17 cellular contexts compared by ENCODE assay signal in genomic region chr2:10222-10875, GRCh38. TPM values are rescaled to one million over a fixed set of nuclear protein-coding genes. Genes with fewer than 3 reads are reported as not detected.
DNase-seq lines count a peak whose midpoint lies in the region; ATAC-seq and TF ChIP-seq lines count a peak whose summit lies in the region.
"Had no signal": no experiment of that assay in that cellular context is flagged by ENCODE, and none has a peak within 500 bp of the region (broad histone marks: within the 10 kb centered on the region; RNA-seq: fewer than 3 reads in every experiment).

No MANE protein-coding gene starts in this region.

- no peak overlapping the region for H2AFZ ChIP-seq in trophoblast cell (ENCODE audit: insufficient read depth, low read length, poor library complexity)

- no peak overlapping the region for H2BK5ac ChIP-seq in trophoblast cell (ENCODE audit: low read depth, low read length, poor library complexity)

- no peak overlapping the region for H2BK120ac ChIP-seq in trophoblast cell (ENCODE audit: insufficient read depth, low read length, poor library complexity)

- WGBS in trophoblast cell (ENCODE audit: extremely low coverage, insufficient coverage, insufficient read length) = 100% methylated on average over 10 of the region's 42 CpGs

- no peaks in the 10 kb centered on the region for H3K9me3 Mint-ChIP-seq in chondrocyte (ENCODE audit: low read depth)
- H3K9me3 Mint-ChIP-seq: activated CD4-positive, alpha-beta memory T cell treated with anti-CD3 and anti-CD28 coated beads for 36 hours; CD4-positive, CD25-positive, alpha-beta regulatory T cell had no signal

- H3K79me2 ChIP-seq in trophoblast cell (ENCODE audit: control insufficient read depth, insufficient read depth, low read length, poor library complexity) = no peaks in the 10 kb centered on the region

- no peak overlapping the region for H3K4me3 ChIP-seq in H7 (ENCODE audit: insufficient read depth, low read depth, low read length)
- H3K4me3 ChIP-seq in trophoblast cell (ENCODE audit: low read depth, low read length) = no peak overlapping the region
- H3K4me3 ChIP-seq: MG63 had no signal

- H3K14ac ChIP-seq in trophoblast cell (ENCODE audit: low read length) = no peak overlapping the region

- H2BK12ac ChIP-seq in trophoblast cell (ENCODE audit: low read length) = no peak overlapping the region

- H4K8ac ChIP-seq in trophoblast cell (ENCODE audit: low read depth, low read length) = no peak overlapping the region

- peaks cover 8% of the 10 kb centered on the region for H3K9me3 ChIP-seq in trophoblast cell (ENCODE audit: insufficient read depth, low read depth, low read length)
- H3K9me3 ChIP-seq: MG63 had no signal

- H3K18ac ChIP-seq in trophoblast cell (ENCODE audit: low read length) = no peak overlapping the region

- H3K27ac ChIP-seq in trophoblast cell (ENCODE audit: low read depth, low read length) = no peak overlapping the region
- H3K27ac ChIP-seq: epithelial cell of prostate, RWPE1 had no signal

- H3K79me1 ChIP-seq in trophoblast cell (ENCODE audit: low read length) = no peaks in the 10 kb centered on the region

- no peaks in the 10 kb centered on the region for H3K4me1 ChIP-seq in trophoblast cell (ENCODE audit: control insufficient read depth in 1 of 2, insufficient read depth in 2 of 2, low read length in 2 of 2)

- H3K36me3 ChIP-seq in H7 (replicated peaks; ENCODE audit: control insufficient read depth, insufficient read depth, low read length) (no peaks in the 10 kb centered on the region), trophoblast cell (ENCODE audit: control insufficient read depth in 1 of 2, insufficient read depth in 2 of 2, low read length in 2 of 2) (no peaks in the 10 kb centered on the region)
- H3K36me3 ChIP-seq: MG63 had no signal

- no peak overlapping the region for H3K23ac ChIP-seq in trophoblast cell (ENCODE audit: low read length)

- H3K4me1 Mint-ChIP-seq in chondrocyte (ENCODE audit: low read depth) = peaks cover 2% of the 10 kb centered on the region

- no peak overlapping the region for H3K4me3 Mint-ChIP-seq in chondrocyte (ENCODE audit: unreplicated experiment)
- H3K4me3 Mint-ChIP-seq: activated CD4-positive, alpha-beta memory T cell treated with anti-CD3 and anti-CD28 coated beads for 36 hours; CD4-positive, CD25-positive, alpha-beta regulatory T cell had no signal

- H3K36me3 Mint-ChIP-seq in chondrocyte (ENCODE audit: low read depth) = no peaks in the 10 kb centered on the region
- H3K36me3 Mint-ChIP-seq: activated CD4-positive, alpha-beta memory T cell treated with anti-CD3 and anti-CD28 coated beads for 36 hours; CD4-positive, CD25-positive, alpha-beta regulatory T cell had no signal

- H4K12ac ChIP-seq in trophoblast cell (ENCODE audit: low read depth, low read length) = no peak overlapping the region

- ATAC-seq in left ventricle myocardium superior (peak; percentile 62), GM19328 (IDR thresholded peaks at IDR 0.05; ENCODE audit: unreplicated experiment) (no peak)

- H3K27me3 ChIP-seq in H7 (ENCODE audit: control insufficient read depth, insufficient read depth, low read length) (no peaks in the 10 kb centered on the region), trophoblast cell (ENCODE audit: insufficient read depth, low read length) (no peaks in the 10 kb centered on the region)
- H3K27me3 ChIP-seq: MG63 had no signal

- DNase-seq in H7 (peak; percentile 55), T1000 (lab: John Stamatoyannopoulos, UW) (peak; percentile 45), left ventricle myocardium superior (peak; percentile 48), trophoblast cell (peak; percentile 50 to 64), chondrocyte (ENCODE audit: low spot score) (no peak), D341Med (ENCODE audit: low spot score) (no peak)
- DNase-seq: activated CD4-positive, alpha-beta memory T cell treated with anti-CD3 and anti-CD28 coated beads for 36 hours; activated naive CD4-positive, alpha-beta T cell; CD4-positive, CD25-positive, alpha-beta regulatory T cell; GDM1; MG63; NCI-H2227 treated with DMSO at 0.1 percent for 48 hours; stimulated activated CD4-positive, alpha-beta T cell treated with anti-CD3 and anti-CD28 coated beads, Interleukin-4, amount 100 ng/mL, for 4 hours; stimulated activated naive CD4-positive, alpha-beta T cell had no signal

- H3K9ac ChIP-seq in trophoblast cell (ENCODE audit: low read length) = no peak overlapping the region

- H3K4me2 ChIP-seq in trophoblast cell (ENCODE audit: low read length) = no peak overlapping the region

- no peaks in the 10 kb centered on the region for H3K27me3 Mint-ChIP-seq in chondrocyte (ENCODE audit: low read depth)
- H3K27me3 Mint-ChIP-seq: activated CD4-positive, alpha-beta memory T cell treated with anti-CD3 and anti-CD28 coated beads for 36 hours had no signal

- H4K91ac ChIP-seq in trophoblast cell (ENCODE audit: low read depth, low read length) = no peak overlapping the region

- H3K4ac ChIP-seq in trophoblast cell (ENCODE audit: low read depth, low read length) = no peak overlapping the region

- H3K27ac Mint-ChIP-seq in chondrocyte (ENCODE audit: unreplicated experiment) = no peak overlapping the region
- H3K27ac Mint-ChIP-seq: activated CD4-positive, alpha-beta memory T cell treated with anti-CD3 and anti-CD28 coated beads for 36 hours; CD4-positive, CD25-positive, alpha-beta regulatory T cell had no signal

- no peak for TF ChIP-seq CTCF in chondrocyte (IDR thresholded peaks at IDR 0.05)

- intact Hi-C loops in left ventricle myocardium superior (cut with micrococcal nuclease) = no loop called here

- H2AK5ac ChIP-seq in trophoblast cell (ENCODE audit: low read length) = no peak overlapping the region

RNA-seq across cellular contexts. Expression of gene FAM110C, which starts 36.0 kb away (rescaled TPM):
- 2.0 and 2.3 TPM in 2 replicates for total RNA-seq in H7 (2014; rRNA removed; shearing (Covaris generic))
- total RNA-seq in left ventricle myocardium superior = 5.2 TPM
- 0.94 and 1.2 TPM in 2 replicates for polyA plus RNA-seq in trophoblast cell (2013)
- 0.22 to 1.7 TPM (median 1.3 TPM) in 3 replicates for total RNA-seq in chondrocyte

Comparison
In these comparisons a context has a peak if more than half of its experiments do, and no peak if none do; other contexts are left out.
1. DNase-seq: peak in H7 (single experiment), T1000 (single experiment), left ventricle myocardium superior (single experiment) and trophoblast cell (2 of 2); none in chondrocyte (single experiment) and D341Med (single experiment).